In genomic region chr12:62640910-62641448, GRCh38 we compare ENCODE assay signal across 8 cellular contexts.
DNase-seq lines count a peak whose midpoint lies in the region; ATAC-seq, FAIRE-seq and TF ChIP-seq lines count a peak whose summit lies in the region.

No MANE protein-coding gene starts in this region.

- in situ Hi-C loops in G401 (cut with HindIII; ENCODE audit: low sequenced_read_pairs), result no loop called here

- H3K27me3 Mint-ChIP-seq in astrocyte (ENCODE audit: low read depth, unreplicated experiment), result no peaks in the 10 kb centered on the region

- H3K27ac ChIP-seq in astrocyte (ENCODE audit: low read depth, low read length) (no peak overlapping the region), ascending aorta (no peak overlapping the region)

- FAIRE-seq in astrocyte (lab: Jason Lieb, UNC), result peak; percentile 65

- intact Hi-C loops in ascending aorta (cut with DNase I), result no loop called here

- no peaks in the 10 kb centered on the region for H3K79me2 ChIP-seq in astrocyte (ENCODE audit: insufficient read depth, low read length)

- peaks cover 5% of the 10 kb centered on the region for H3K4me1 ChIP-seq in astrocyte (ENCODE audit: insufficient read depth, low read length)
- H3K4me1 ChIP-seq in ascending aorta, result no peaks in the 10 kb centered on the region

- TF ChIP-seq CTCF in astrocyte (IDR thresholded peaks at IDR 0.05; ENCODE audit: insufficient read depth, low read depth, low read length) (no peak), ascending aorta (IDR thresholded peaks at IDR 0.05) (no peak)

- peak; percentile 37 for DNase-seq in G401 (ENCODE audit: low spot score)
- DNase-seq in astrocyte (ENCODE audit: low read depth), result peak; percentile 47
- peak; percentile 12 to 31 for DNase-seq in stimulated activated CD4-positive, alpha-beta T cell treated with anti-CD3 and anti-CD28 coated beads, Interleukin-4, amount 100 ng/mL, for 4 hours
- DNase-seq in islet precursor cell, result no peak
- no peak for DNase-seq in ascending aorta (ENCODE audit: low spot score in 2 of 2)
- DNase-seq in HPDE6-E6E7 (ENCODE audit: extremely low spot score), result no peak

- H3K4me3 ChIP-seq in astrocyte (ENCODE audit: insufficient read depth, low read depth, low read length) (no peak overlapping the region), ascending aorta (no peak overlapping the region)

- H3K36me3 ChIP-seq in astrocyte (ENCODE audit: insufficient read depth, low read length), result no peaks in the 10 kb centered on the region
- H3K36me3 ChIP-seq in ascending aorta, result no peaks in the 10 kb centered on the region

- H3K4me1 Mint-ChIP-seq in astrocyte (ENCODE audit: low read depth, unreplicated experiment), result peaks cover 13% of the 10 kb centered on the region

- peak overlapping the region; percentile 32 for H3K4me2 ChIP-seq in astrocyte (ENCODE audit: low read length)

- no peaks in the 10 kb centered on the region for H4K20me1 ChIP-seq in astrocyte (ENCODE audit: insufficient read depth, low read length)

- ATAC-seq in GM21390 (IDR thresholded peaks at IDR 0.05; ENCODE audit: unreplicated experiment), result peak; percentile 90
- ATAC-seq in HG03571 (IDR thresholded peaks at IDR 0.05; ENCODE audit: unreplicated experiment), result peak; percentile 84

- H3K9me3 Mint-ChIP-seq in astrocyte (ENCODE audit: unreplicated experiment), result peaks cover 2% of the 10 kb centered on the region

- no peak overlapping the region for H3K4me3 Mint-ChIP-seq in astrocyte (ENCODE audit: unreplicated experiment)

- no peaks in the 10 kb centered on the region for H3K36me3 Mint-ChIP-seq in astrocyte (ENCODE audit: low read depth, unreplicated experiment)

- peak overlapping the region; percentile 80 for H3K27ac Mint-ChIP-seq in astrocyte (ENCODE audit: unreplicated experiment)

- H3K27me3 ChIP-seq in astrocyte (ENCODE audit: insufficient read depth, low read length), result no peaks in the 10 kb centered on the region
- no peaks in the 10 kb centered on the region for H3K27me3 ChIP-seq in ascending aorta

- no peaks in the 10 kb centered on the region for H3K9me3 ChIP-seq in astrocyte (ENCODE audit: insufficient read depth, low read depth, low read length)
- no peaks in the 10 kb centered on the region for H3K9me3 ChIP-seq in ascending aorta

- peak overlapping the region; percentile 12 for H2AFZ ChIP-seq in astrocyte (ENCODE audit: low read depth, low read length)

- no peak overlapping the region for H3K9ac ChIP-seq in astrocyte (ENCODE audit: low read length)

Comparison
In these comparisons a context has a peak if more than half of its experiments do, and no peak if none do; other contexts are left out.
1. DNase-seq: peak in G401 (single experiment), astrocyte (single experiment) and stimulated activated CD4-positive, alpha-beta T cell treated with anti-CD3 and anti-CD28 coated beads, Interleukin-4, amount 100 ng/mL, for 4 hours (2 of 2); none in islet precursor cell (single experiment), ascending aorta (0 of 2) and HPDE6-E6E7 (single experiment).